Comparison of ENCODE assay signal across 10 cellular contexts in genomic region chr12:51831827-51832226, GRCh38. TPM values are rescaled to one million over a fixed set of nuclear protein-coding genes. Genes with fewer than 3 reads are reported as not detected.
"Had no signal": no experiment of that assay in that cellular context is flagged by ENCODE, and none has a peak within 500 bp of the region (broad histone marks: within the 10 kb centered on the region; RNA-seq: fewer than 3 reads in every experiment).

No MANE protein-coding gene starts in this region.

RNA-seq across cellular contexts. Expression of gene FIGNL2, which starts 16.7 kb away (rescaled TPM):
- total RNA-seq: ascending aorta, bronchial epithelial cell had no signal

RNA-seq across cellular contexts. Expression of gene ANKRD33, which starts 56.1 kb away (rescaled TPM):
- total RNA-seq: activated CD4-positive, alpha-beta memory T cell treated with anti-CD3 and anti-CD28 coated beads, Interleukin-2, amount 10 ng/mL, durations not matched to agents 7 days and 5 days; activated CD4-positive, alpha-beta T cell treated with anti-CD3 and anti-CD28 coated beads for 36 hours; activated CD4-positive, alpha-beta T cell treated with anti-CD3 and anti-CD28 coated beads, Interleukin-2, amount 10 ng/mL, durations not matched to agents 7 days and 5 days; activated CD8-positive, alpha-beta memory T cell treated with anti-CD3 and anti-CD28 coated beads, Interleukin-2, amount 10 ng/mL, durations not matched to agents 7 days and 5 days; activated CD8-positive, alpha-beta T cell treated with anti-CD3 and anti-CD28 coated beads, Interleukin-2, amount 10 ng/mL, durations not matched to agents 7 days and 5 days; activated naive CD8-positive, alpha-beta T cell treated with anti-CD3 and anti-CD28 coated beads, Interleukin-2, amount 10 ng/mL, durations not matched to agents 7 days and 5 days; activated T-helper 2 cell treated with anti-CD3 and anti-CD28 coated beads, Interferon-gamma antibody, Interleukin-2, Interleukin-4, amounts not matched to agents 10 μg/mL and 5 μg/mL and 100 μg/mL, durations not matched to agents 14 hours and 24 hours and 36 hours; ascending aorta; bronchial epithelial cell had no signal
- polyA plus RNA-seq: cardiac muscle cell had no signal
